ENCODE assay signal across 31 cellular contexts in the genomic region with DNA sequence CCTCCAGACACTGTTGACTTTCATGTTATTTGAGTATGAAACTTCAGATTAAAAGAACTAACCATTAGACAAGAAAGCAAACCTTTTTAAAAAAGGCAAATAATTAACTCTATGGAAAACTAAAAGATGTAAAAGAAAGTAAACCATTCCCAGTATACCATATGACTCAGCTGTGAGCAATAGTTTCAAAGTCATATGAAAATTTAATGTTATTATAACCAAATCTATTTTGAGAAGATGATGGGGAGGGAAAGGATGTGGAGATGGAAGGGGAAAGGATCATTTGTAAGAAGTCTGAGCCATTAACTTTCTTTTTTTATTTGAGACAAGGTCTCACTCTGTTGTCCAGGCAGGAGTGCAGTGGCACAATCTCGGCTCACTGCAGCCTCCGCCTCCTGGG.
"Had no signal": no experiment of that assay in that cellular context is flagged by ENCODE, and none has a peak within 500 bp of the region (broad histone marks: within the 10 kb centered on the region; RNA-seq: fewer than 3 reads in every experiment).

No MANE protein-coding gene starts in this region.

- H3K27ac ChIP-seq: ascending aorta, cardiac muscle cell, coronary artery, dorsolateral prefrontal cortex, neutrophil, ovary, prostate gland, sigmoid colon, thyroid gland, upper lobe of left lung, vagina had no signal

- FAIRE-seq: islet of Langerhans had no signal

- H3K4me3 ChIP-seq: ascending aorta, cardiac muscle cell, coronary artery, dorsolateral prefrontal cortex, ovary, prostate gland, sigmoid colon, smooth muscle cell, thyroid gland, upper lobe of left lung, vagina had no signal

- H3K4me1 ChIP-seq: ascending aorta, prostate gland, sigmoid colon, thyroid gland, upper lobe of left lung, vagina had no signal

- DNase-seq: activated CD4-positive, alpha-beta T cell treated with anti-CD3 and anti-CD28 coated beads for 36 hours; activated CD4-positive, CD25-positive, alpha-beta regulatory T cell; activated CD8-positive, alpha-beta memory T cell treated with anti-CD3 and anti-CD28 coated beads, Interleukin-2, amount 10 ng/mL, durations not matched to agents 7 days and 5 days; activated CD8-positive, alpha-beta T cell treated with anti-CD3 and anti-CD28 coated beads, Interleukin-2, amount 10 ng/mL, durations not matched to agents 7 days and 5 days; activated naive CD8-positive, alpha-beta T cell treated with anti-CD3 and anti-CD28 coated beads for 36 hours; activated T-cell treated with anti-CD3 and anti-CD28 coated beads, Interleukin-2, amount 50 U/mL, for 48 hours; cerebellar nuclear complex; dorsolateral prefrontal cortex; effector memory CD4-positive, alpha-beta T cell; left cardiac atrium; left ventricle myocardium superior; naive B cell; nephron progenitor cell; ovary; retina; stimulated activated CD4-positive, alpha-beta T cell treated with anti-CD3 and anti-CD28 coated beads, Interleukin-1b, Interleukin-23, amount 100 ng/mL, for 48 hours; stimulated activated CD4-positive, alpha-beta T cell treated with anti-CD3 and anti-CD28 coated beads, Interleukin-4, amount 100 ng/mL, for 4 hours; stimulated activated CD8-positive, alpha-beta memory T cell treated with anti-CD3 and anti-CD28 coated beads, Interleukin-4, amount 100 ng/mL, for 48 hours; stimulated activated naive CD8-positive, alpha-beta T cell treated with anti-CD3 and anti-CD28 coated beads, Interleukin-15, amount 100 ng/mL, for 72 hours; thyroid gland; upper lobe of left lung had no signal

- H3K4me2 ChIP-seq: smooth muscle cell had no signal

- ATAC-seq: activated CD4-positive, alpha-beta T cell treated with anti-CD3 and anti-CD28 coated beads for 36 hours; activated CD8-positive, alpha-beta memory T cell treated with anti-CD3 and anti-CD28 coated beads, Interleukin-2, amount 10 ng/mL, durations not matched to agents 7 days and 5 days; activated CD8-positive, alpha-beta T cell treated with anti-CD3 and anti-CD28 coated beads, Interleukin-2, amount 10 ng/mL, durations not matched to agents 7 days and 5 days; left cardiac atrium; left ventricle myocardium superior; stimulated activated memory B cell treated with anti-CD40 and anti-IgM and Interleukin-4, amounts not matched to agents 10 μg/mL and 1 μg/mL and 100 μg/mL, for 72 hours; stimulated activated naive CD8-positive, alpha-beta T cell treated with anti-CD3 and anti-CD28 coated beads, Interleukin-15, amount 100 ng/mL, for 72 hours had no signal

- H3K9me3 ChIP-seq: ascending aorta, neutrophil, ovary, prostate gland, sigmoid colon, thyroid gland, upper lobe of left lung, vagina had no signal

- H3K36me3 ChIP-seq: ascending aorta, cardiac muscle cell, neutrophil, ovary, prostate gland, sigmoid colon, thyroid gland, upper lobe of left lung, vagina had no signal

- H3K27me3 ChIP-seq: ascending aorta, ovary, thyroid gland, upper lobe of left lung, vagina had no signal
